ENCODE assay signal across 2 cellular contexts in the genomic region with DNA sequence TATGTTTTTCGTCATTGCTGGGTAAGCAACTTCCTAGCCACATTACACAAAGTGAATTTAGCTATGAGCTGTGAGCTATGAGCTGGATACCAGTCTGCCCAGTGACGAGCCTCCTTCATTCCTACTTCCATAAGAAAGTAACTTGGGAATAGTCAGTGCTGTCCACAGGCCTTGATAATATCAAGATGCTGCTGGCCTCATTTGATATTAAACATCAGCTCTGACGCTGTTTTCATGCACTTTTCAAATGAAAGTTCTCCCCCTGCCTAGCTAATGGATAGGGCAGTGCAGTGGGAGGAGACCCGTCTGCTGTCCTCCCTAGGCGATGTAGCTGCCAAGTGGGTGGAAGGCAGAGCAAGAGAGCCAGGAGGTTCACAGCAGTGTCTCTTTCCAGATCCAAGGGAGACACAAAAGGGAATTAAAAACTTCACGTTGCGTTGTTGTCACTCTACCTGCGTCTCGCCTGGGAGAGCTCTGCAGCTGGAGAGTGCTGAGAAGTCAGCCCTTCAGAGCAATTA.
TF ChIP-seq lines count a peak whose summit lies in the region.

No MANE protein-coding gene starts in this region.

TF ChIP-seq in H1, 55 proteins besides CTCF, POLR2A, EP300 and RAD21:
- no peak for TF ChIP-seq HDAC6 (IDR thresholded peaks at IDR 0.05; ENCODE audit: low read depth, low read length)
- no peak for TF ChIP-seq TAF1 (IDR thresholded peaks at IDR 0.05; ENCODE audit: low read depth, low read length)
- TF ChIP-seq BCL11A (IDR thresholded peaks at IDR 0.05; ENCODE audit: low read depth in 2 of 2, low read length in 2 of 2) = no peak
- TF ChIP-seq ZNF274 (IDR thresholded peaks at IDR 0.05; ENCODE audit: borderline replicate concordance, extremely low read depth, low read length) = no peak
- TF ChIP-seq, protein P1, sequence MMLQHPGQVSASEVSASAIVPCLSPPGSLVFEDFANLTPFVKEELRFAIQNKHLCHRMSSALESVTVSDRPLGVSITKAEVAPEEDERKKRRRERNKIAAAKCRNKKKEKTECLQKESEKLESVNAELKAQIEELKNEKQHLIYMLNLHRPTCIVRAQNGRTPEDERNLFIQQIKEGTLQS (IDR thresholded peaks at IDR 0.05; ENCODE audit: insufficient read depth, low read depth, low read length) = no peak
- no peak for TF ChIP-seq KDM5A (IDR thresholded peaks at IDR 0.05; ENCODE audit: low read length)
- no peak for TF ChIP-seq POLR2AphosphoS5 (IDR thresholded peaks at IDR 0.05; ENCODE audit: low read depth, low read length)
- no peak for TF ChIP-seq BRCA1 (IDR thresholded peaks at IDR 0.05; ENCODE audit: low read depth, low read length)
- no peak for TF ChIP-seq SIRT6 (IDR thresholded peaks at IDR 0.05; ENCODE audit: low read length)
TF ChIP-seq in H1: peak in this region for 0.

TF ChIP-seq in SK-N-SH, 30 proteins besides CTCF, POLR2A, EP300 and RAD21:
- TF ChIP-seq, protein P2, sequence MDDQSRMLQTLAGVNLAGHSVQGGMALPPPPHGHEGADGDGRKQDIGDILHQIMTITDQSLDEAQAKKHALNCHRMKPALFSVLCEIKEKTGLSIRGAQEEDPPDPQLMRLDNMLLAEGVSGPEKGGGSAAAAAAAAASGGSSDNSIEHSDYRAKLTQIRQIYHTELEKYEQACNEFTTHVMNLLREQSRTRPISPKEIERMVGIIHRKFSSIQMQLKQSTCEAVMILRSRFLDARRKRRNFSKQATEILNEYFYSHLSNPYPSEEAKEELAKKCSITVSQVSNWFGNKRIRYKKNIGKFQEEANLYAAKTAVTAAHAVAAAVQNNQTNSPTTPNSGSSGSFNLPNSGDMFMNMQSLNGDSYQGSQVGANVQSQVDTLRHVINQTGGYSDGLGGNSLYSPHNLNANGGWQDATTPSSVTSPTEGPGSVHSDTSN (IDR thresholded peaks at IDR 0.05) = no peak
- no peak for TF ChIP-seq RCOR1 (IDR thresholded peaks at IDR 0.05; ENCODE audit: low read length)
- no peak for TF ChIP-seq GATA2 (CRISPR knock-in tag; IDR thresholded peaks at IDR 0.05)
- no peak for TF ChIP-seq CHD2 (IDR thresholded peaks at IDR 0.05; ENCODE audit: low read length, partially characterized antibody)
- no peak for TF ChIP-seq EZH2phosphoT487 (IDR thresholded peaks at IDR 0.05; ENCODE audit: borderline replicate concordance, low read depth)
- no peak for TF ChIP-seq FOXM1 (IDR thresholded peaks at IDR 0.05; ENCODE audit: low read depth)
- no peak for TF ChIP-seq MXI1 (IDR thresholded peaks at IDR 0.05; ENCODE audit: low read depth, low read length)
- no peak for TF ChIP-seq ELF1 (IDR thresholded peaks at IDR 0.05)
- TF ChIP-seq, protein P3, sequence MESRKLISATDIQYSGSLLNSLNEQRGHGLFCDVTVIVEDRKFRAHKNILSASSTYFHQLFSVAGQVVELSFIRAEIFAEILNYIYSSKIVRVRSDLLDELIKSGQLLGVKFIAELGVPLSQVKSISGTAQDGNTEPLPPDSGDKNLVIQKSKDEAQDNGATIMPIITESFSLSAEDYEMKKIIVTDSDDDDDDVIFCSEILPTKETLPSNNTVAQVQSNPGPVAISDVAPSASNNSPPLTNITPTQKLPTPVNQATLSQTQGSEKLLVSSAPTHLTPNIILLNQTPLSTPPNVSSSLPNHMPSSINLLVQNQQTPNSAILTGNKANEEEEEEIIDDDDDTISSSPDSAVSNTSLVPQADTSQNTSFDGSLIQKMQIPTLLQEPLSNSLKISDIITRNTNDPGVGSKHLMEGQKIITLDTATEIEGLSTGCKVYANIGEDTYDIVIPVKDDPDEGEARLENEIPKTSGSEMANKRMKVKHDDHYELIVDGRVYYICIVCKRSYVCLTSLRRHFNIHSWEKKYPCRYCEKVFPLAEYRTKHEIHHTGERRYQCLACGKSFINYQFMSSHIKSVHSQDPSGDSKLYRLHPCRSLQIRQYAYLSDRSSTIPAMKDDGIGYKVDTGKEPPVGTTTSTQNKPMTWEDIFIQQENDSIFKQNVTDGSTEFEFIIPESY (IDR thresholded peaks at IDR 0.05; ENCODE audit: borderline replicate concordance, low read depth) = no peak
- TF ChIP-seq MEF2A (IDR thresholded peaks at IDR 0.05; ENCODE audit: borderline replicate concordance, low read depth) = no peak
- TF ChIP-seq SMC3 (IDR thresholded peaks at IDR 0.05; ENCODE audit: low read depth, low read length) = no peak
- no peak for TF ChIP-seq NFIC (IDR thresholded peaks at IDR 0.05; ENCODE audit: borderline replicate concordance)
- TF ChIP-seq JUND (IDR thresholded peaks at IDR 0.05) = no peak
- TF ChIP-seq, protein P4, sequence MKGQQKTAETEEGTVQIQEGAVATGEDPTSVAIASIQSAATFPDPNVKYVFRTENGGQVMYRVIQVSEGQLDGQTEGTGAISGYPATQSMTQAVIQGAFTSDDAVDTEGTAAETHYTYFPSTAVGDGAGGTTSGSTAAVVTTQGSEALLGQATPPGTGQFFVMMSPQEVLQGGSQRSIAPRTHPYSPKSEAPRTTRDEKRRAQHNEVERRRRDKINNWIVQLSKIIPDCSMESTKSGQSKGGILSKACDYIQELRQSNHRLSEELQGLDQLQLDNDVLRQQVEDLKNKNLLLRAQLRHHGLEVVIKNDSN (IDR thresholded peaks at IDR 0.05; ENCODE audit: borderline replicate concordance, low read depth) = no peak
- TF ChIP-seq FOSL2 (IDR thresholded peaks at IDR 0.05; ENCODE audit: borderline replicate concordance, low read depth) = no peak
- TF ChIP-seq, protein P5, sequence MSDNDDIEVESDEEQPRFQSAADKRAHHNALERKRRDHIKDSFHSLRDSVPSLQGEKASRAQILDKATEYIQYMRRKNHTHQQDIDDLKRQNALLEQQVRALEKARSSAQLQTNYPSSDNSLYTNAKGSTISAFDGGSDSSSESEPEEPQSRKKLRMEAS (IDR thresholded peaks at IDR 0.05; ENCODE audit: low read depth) = no peak
- TF ChIP-seq, protein P6, sequence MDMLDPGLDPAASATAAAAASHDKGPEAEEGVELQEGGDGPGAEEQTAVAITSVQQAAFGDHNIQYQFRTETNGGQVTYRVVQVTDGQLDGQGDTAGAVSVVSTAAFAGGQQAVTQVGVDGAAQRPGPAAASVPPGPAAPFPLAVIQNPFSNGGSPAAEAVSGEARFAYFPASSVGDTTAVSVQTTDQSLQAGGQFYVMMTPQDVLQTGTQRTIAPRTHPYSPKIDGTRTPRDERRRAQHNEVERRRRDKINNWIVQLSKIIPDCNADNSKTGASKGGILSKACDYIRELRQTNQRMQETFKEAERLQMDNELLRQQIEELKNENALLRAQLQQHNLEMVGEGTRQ (IDR thresholded peaks at IDR 0.05; ENCODE audit: borderline replicate concordance, low read depth, low read length) = no peak
